Comparison of ENCODE assay signal across 22 cellular contexts in the genomic region with DNA sequence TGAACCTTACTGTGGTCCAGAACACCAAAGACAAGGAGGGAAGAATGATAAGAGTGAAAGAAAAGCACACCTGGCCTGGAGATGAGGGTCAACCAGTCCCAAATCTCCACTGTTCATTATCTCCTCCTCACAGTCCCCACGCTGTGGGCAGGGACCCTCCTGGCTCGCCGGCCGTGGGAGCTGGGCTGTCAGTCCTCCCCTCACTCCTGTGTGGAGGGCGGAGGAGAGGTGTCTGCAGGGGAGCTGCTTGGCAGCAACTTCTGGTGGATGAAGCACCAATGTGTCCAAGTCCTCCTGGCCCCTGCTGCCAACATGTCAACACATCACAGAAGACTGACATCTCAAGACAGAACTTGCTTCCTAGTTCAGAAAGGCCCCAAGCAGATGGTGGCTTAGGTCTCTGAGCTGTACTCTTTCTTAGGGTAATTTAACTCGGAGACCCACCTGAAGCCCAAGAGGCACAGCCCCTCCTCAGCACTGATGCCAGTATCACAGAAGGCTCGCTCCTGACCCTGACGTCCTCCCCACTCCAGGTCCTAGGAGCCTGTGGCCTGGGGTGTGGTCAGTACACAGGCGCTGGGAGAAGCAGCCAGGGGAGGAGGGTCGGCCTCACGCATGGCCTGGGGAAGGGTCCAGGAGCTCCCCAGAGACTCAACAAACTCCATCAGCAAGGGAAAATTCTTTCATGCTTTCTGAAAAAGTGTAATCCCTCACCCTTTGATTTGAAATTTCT.
"Had no signal": no experiment of that assay in that cellular context is flagged by ENCODE, and none has a peak within 500 bp of the region (broad histone marks: within the 10 kb centered on the region; RNA-seq: fewer than 3 reads in every experiment).

No MANE protein-coding gene starts in this region.

- H3K27ac Mint-ChIP-seq: activated CD4-positive, alpha-beta memory T cell treated with anti-CD3 and anti-CD28 coated beads, Interleukin-2, amount 10 ng/mL, durations not matched to agents 7 days and 5 days; activated CD4-positive, alpha-beta T cell treated with anti-CD3 and anti-CD28 coated beads, Interleukin-2, amount 10 ng/mL, durations not matched to agents 24 days and 14 days; activated naive CD4-positive, alpha-beta T cell treated with anti-CD3 and anti-CD28 coated beads, Interleukin-2, amount 50 U/mL, for 72 hours; activated T-cell treated with anti-CD3 and anti-CD28 coated beads, Interleukin-2, amount 50 U/mL, for 24 hours; activated T-helper 17 cell treated with anti-CD3 and anti-CD28 coated beads, Interleukin-2, amount 50 U/mL, for 72 hours; naive thymus-derived CD4-positive, alpha-beta T cell; neural progenitor cell; progenitor cell of endocrine pancreas; T-cell; T-helper 2 cell treated with Interferon-gamma antibody and Interleukin-4, amounts not matched to agents 5 μg/mL and 100 μg/mL, for 36 hours had no signal

- H3K27me3 Mint-ChIP-seq: progenitor cell of endocrine pancreas had no signal

- H3K9me3 ChIP-seq: adrenal gland, ascending aorta, heart right ventricle, uterus had no signal

- H3K27me3 ChIP-seq: adrenal gland, ascending aorta, brain microvascular endothelial cell, neural progenitor cell, uterus had no signal

- H3K36me3 ChIP-seq: adrenal gland, ascending aorta, brain microvascular endothelial cell, heart right ventricle, neural progenitor cell, uterus had no signal

- H3K9me3 Mint-ChIP-seq: activated CD4-positive, alpha-beta memory T cell treated with anti-CD3 and anti-CD28 coated beads, Interleukin-2, amount 10 ng/mL, durations not matched to agents 7 days and 5 days; activated CD4-positive, alpha-beta T cell treated with anti-CD3 and anti-CD28 coated beads, Interleukin-2, amount 10 ng/mL, durations not matched to agents 24 days and 14 days; activated naive CD4-positive, alpha-beta T cell treated with anti-CD3 and anti-CD28 coated beads, Interleukin-2, amount 50 U/mL, for 72 hours; activated T-cell treated with anti-CD3 and anti-CD28 coated beads, Interleukin-2, amount 50 U/mL, for 24 hours; activated T-helper 17 cell treated with anti-CD3 and anti-CD28 coated beads, Interleukin-2, amount 50 U/mL, for 72 hours; neural progenitor cell; T-cell; T-helper 2 cell treated with Interferon-gamma antibody and Interleukin-4, amounts not matched to agents 5 μg/mL and 100 μg/mL, for 36 hours had no signal

- H3K4me1 ChIP-seq: adrenal gland, ascending aorta, uterus had no signal

- H3K27ac ChIP-seq: adrenal gland, ascending aorta, brain microvascular endothelial cell, heart right ventricle, neural progenitor cell, uterus, VCaP had no signal

- H3K4me1 Mint-ChIP-seq: activated CD4-positive, alpha-beta memory T cell treated with anti-CD3 and anti-CD28 coated beads, Interleukin-2, amount 10 ng/mL, durations not matched to agents 7 days and 5 days; T-cell had no signal

- H3K4me3 Mint-ChIP-seq: activated CD4-positive, alpha-beta memory T cell treated with anti-CD3 and anti-CD28 coated beads, Interleukin-2, amount 10 ng/mL, durations not matched to agents 7 days and 5 days; activated CD4-positive, alpha-beta T cell treated with anti-CD3 and anti-CD28 coated beads, Interleukin-2, amount 10 ng/mL, durations not matched to agents 24 days and 14 days; activated T-cell treated with anti-CD3 and anti-CD28 coated beads, Interleukin-2, amount 50 U/mL, for 24 hours; activated T-helper 17 cell treated with anti-CD3 and anti-CD28 coated beads, Interleukin-2, amount 50 U/mL, for 72 hours; naive thymus-derived CD4-positive, alpha-beta T cell; neural progenitor cell; T-cell; T-helper 2 cell treated with Interferon-gamma antibody and Interleukin-4, amounts not matched to agents 5 μg/mL and 100 μg/mL, for 36 hours had no signal

- DNase-seq: activated CD4-positive, alpha-beta T cell treated with anti-CD3 and anti-CD28 coated beads, Interleukin-2, amount 10 ng/mL, durations not matched to agents 24 days and 14 days; activated T-cell treated with anti-CD3 and anti-CD28 coated beads, Interleukin-2, amount 50 U/mL, for 24 hours; brain microvascular endothelial cell; caudate nucleus; heart right ventricle; kidney; naive thymus-derived CD4-positive, alpha-beta T cell; retina; stimulated activated CD4-positive, alpha-beta T cell treated with anti-CD3 and anti-CD28 coated beads, Interleukin-12 subunit alpha, Interleukin-12 subunit beta, amount 100 ng/mL, for 4 hours; stimulated activated CD4-positive, alpha-beta T cell treated with anti-CD3 and anti-CD28 coated beads, Interleukin-4, amount 100 ng/mL, for 4 hours; stimulated activated naive CD8-positive, alpha-beta T cell treated with anti-CD3 and anti-CD28 coated beads, Interleukin-15, Interleukin-2, amounts not matched to agents 100 U/mL and 50 U/mL, for 24 hours; T-cell; uterus had no signal

- H3K36me3 Mint-ChIP-seq: activated naive CD4-positive, alpha-beta T cell treated with anti-CD3 and anti-CD28 coated beads, Interleukin-2, amount 50 U/mL, for 72 hours; naive thymus-derived CD4-positive, alpha-beta T cell; T-cell had no signal

- FAIRE-seq: kidney had no signal

- H3K4me3 ChIP-seq: adrenal gland, ascending aorta, heart right ventricle, neural progenitor cell, uterus had no signal
